In genomic region chr7:6338551-6339274, GRCh38 we compare ENCODE assay signal across 1 cellular context.
TF ChIP-seq lines count a peak whose summit lies in the region.

No MANE protein-coding gene starts in this region.

TF ChIP-seq in GM23338, 12 proteins besides CTCF, POLR2A, EP300 and RAD21:
- TF ChIP-seq JUNB (IDR thresholded peaks at IDR 0.05; ENCODE audit: unreplicated experiment) (no peak), ZNF331 (CRISPR knock-in tag; IDR thresholded peaks at IDR 0.05; ENCODE audit: low read depth) (no peak), STAT1 (IDR thresholded peaks at IDR 0.05; ENCODE audit: unreplicated experiment) (no peak), ZNF114 (CRISPR knock-in tag; IDR thresholded peaks at IDR 0.05) (no peak), ZNF462 (CRISPR knock-in tag; IDR thresholded peaks at IDR 0.05) (no peak), EZH2phosphoT487 (IDR thresholded peaks at IDR 0.05; ENCODE audit: unreplicated experiment) (no peak), REST (IDR thresholded peaks at IDR 0.05; ENCODE audit: unreplicated experiment) (no peak)
TF ChIP-seq in GM23338: peak in this region for 0.
